Comparison of ENCODE assay signal across 24 cellular contexts in genomic region chr4:5086535-5086934, GRCh38.
"Had no signal": no experiment of that assay in that cellular context is flagged by ENCODE, and none has a peak within 500 bp of the region (broad histone marks: within the 10 kb centered on the region; RNA-seq: fewer than 3 reads in every experiment).

No MANE protein-coding gene starts in this region.

- H3K9me3 ChIP-seq: pancreas, thyroid gland had no signal

- ATAC-seq: natural killer cell; pancreas; psoas muscle; right cardiac atrium; right lobe of liver; stimulated activated effector memory CD8-positive, alpha-beta T cell treated with anti-CD3 and anti-CD28 coated beads, Interleukin-12 subunit alpha, Interleukin-12 subunit beta, amount 100 ng/mL, for 72 hours; stimulated activated naive B cell treated with anti-CD40 and anti-IgM and Interleukin-4, amounts not matched to agents 10 μg/mL and 1 μg/mL and 100 μg/mL, for 72 hours had no signal

- H3K4me1 ChIP-seq: neural progenitor cell, psoas muscle, right lobe of liver, sigmoid colon, stomach, thyroid gland, tibial nerve, upper lobe of left lung, vagina had no signal

- H2AFZ ChIP-seq: neural progenitor cell had no signal

- H3K9ac ChIP-seq: neural progenitor cell had no signal

- H3K4me2 ChIP-seq: neural progenitor cell had no signal

- DNase-seq: natural killer cell; occipital lobe; pancreas; psoas muscle; right cardiac atrium; right lobe of liver; sigmoid colon; small intestine; stimulated activated CD4-positive, alpha-beta T cell treated with anti-CD3 and anti-CD28 coated beads, Interleukin-15, amount 100 ng/mL, for 24 hours; stimulated activated CD4-positive, alpha-beta T cell treated with anti-CD3 and anti-CD28 coated beads, Interleukin-2, amount 100 ng/mL, for 24 hours; stimulated activated CD4-positive, alpha-beta T cell treated with anti-CD3 and anti-CD28 coated beads, Interleukin-2, amount 100 ng/mL, for 48 hours; stimulated activated CD4-positive, alpha-beta T cell treated with anti-CD3 and anti-CD28 coated beads, Interleukin-4, amount 100 ng/mL, for 24 hours; stimulated activated naive B cell treated with anti-CD40 and anti-IgM and Interleukin-4, amounts not matched to agents 10 μg/mL and 1 μg/mL and 100 μg/mL, for 72 hours; stimulated activated naive CD4-positive, alpha-beta T cell treated with Interleukin-2 at 50 U/mL for 16 hours; stomach; thyroid gland; trophoblast cell; upper lobe of left lung had no signal

- H3K4me3 ChIP-seq: neural progenitor cell, pancreas, psoas muscle, right lobe of liver, sigmoid colon, stomach, thoracic aorta, thyroid gland, tibial nerve, upper lobe of left lung, vagina had no signal

- H3K36me3 ChIP-seq: neural progenitor cell, pancreas, right lobe of liver, sigmoid colon, stomach, thoracic aorta, thyroid gland, tibial nerve, upper lobe of left lung, vagina had no signal

- FAIRE-seq: pancreas, small intestine, urothelium cell line had no signal

- H3K27me3 ChIP-seq: neural progenitor cell, right lobe of liver, sigmoid colon, stomach, thyroid gland, tibial nerve, upper lobe of left lung, vagina had no signal

- H3K27ac ChIP-seq: neural progenitor cell, pancreas, psoas muscle, right lobe of liver, sigmoid colon, stomach, thoracic aorta, thyroid gland, tibial nerve, upper lobe of left lung, vagina had no signal
